18 cellular contexts compared by ENCODE assay signal in genomic region chr7:131016230-131016629, GRCh38.
DNase-seq lines count a peak whose midpoint lies in the region; ATAC-seq and TF ChIP-seq lines count a peak whose summit lies in the region.
"Had no signal": no experiment of that assay in that cellular context is flagged by ENCODE, and none has a peak within 500 bp of the region (broad histone marks: within the 10 kb centered on the region; RNA-seq: fewer than 3 reads in every experiment).

No MANE protein-coding gene starts in this region.

- no peak overlapping the region for H2AFZ ChIP-seq in PC-3 (ENCODE audit: low read length)

- H3K79me2 ChIP-seq in PC-3 (ENCODE audit: low read length): peaks cover 29% of the 10 kb centered on the region

- ATAC-seq in PC-3 (peak; percentile 70), HG03460 (IDR thresholded peaks at IDR 0.05; ENCODE audit: unreplicated experiment) (no peak)
- ATAC-seq in naive thymus-derived CD4-positive, alpha-beta T cell: no peak

- peaks cover 88 to 96% (median 89%) of the 10 kb centered on the region in 3 donors for H3K4me1 Mint-ChIP-seq in CD8-positive, alpha-beta memory T cell
- peaks cover 51 to 96% (median 91%) of the 10 kb centered on the region in 7 donors for H3K4me1 Mint-ChIP-seq in naive thymus-derived CD4-positive, alpha-beta T cell

- no peaks in the 10 kb centered on the region for H3K9me3 ChIP-seq in CD8-positive, alpha-beta memory T cell (ENCODE audit: low read length)
- H3K9me3 ChIP-seq in PC-3 (ENCODE audit: low read length): no peaks in the 10 kb centered on the region
- no peaks in the 10 kb centered on the region for H3K9me3 ChIP-seq in naive thymus-derived CD4-positive, alpha-beta T cell (ENCODE audit: control insufficient read depth in 2 of 3, low read length in 3 of 3)
- H3K9me3 ChIP-seq: BLaER1 had no signal

- H3K4me1 ChIP-seq in CD8-positive, alpha-beta memory T cell (ENCODE audit: insufficient read depth, low read length): peaks cover 69% of the 10 kb centered on the region
- H3K4me1 ChIP-seq in PC-3 (ENCODE audit: insufficient read depth, low read length): peaks cover 32% of the 10 kb centered on the region
- H3K4me1 ChIP-seq in naive thymus-derived CD4-positive, alpha-beta T cell (ENCODE audit: control insufficient read depth in 2 of 2, insufficient read depth in 2 of 2, low read length in 2 of 2): peaks cover 53 to 72% of the 10 kb centered on the region in 2 donors

- peaks cover 0 to 45% (median 4%) of the 10 kb centered on the region in 3 donors for H3K36me3 Mint-ChIP-seq in CD8-positive, alpha-beta memory T cell
- peaks cover 4 to 22% (median 8%) of the 10 kb centered on the region in 5 donors for H3K36me3 Mint-ChIP-seq in naive thymus-derived CD4-positive, alpha-beta T cell
- H3K36me3 Mint-ChIP-seq: brain had no signal

- POLR2A ChIA-PET in CD8-positive, alpha-beta memory T cell (lab: Charles Lee): no interaction called here
- POLR2A ChIA-PET in PC-3 (lab: Charles Lee; ENCODE audit: unreplicated experiment): no interaction called here
- POLR2A ChIA-PET in naive thymus-derived CD4-positive, alpha-beta T cell (lab: Charles Lee): interaction anchor here (0.9 kb wide), 1 partner anchor 26 kb away, joined by 3 read pairs; no protein-coding TSS in a partner anchor

- H3K27ac Mint-ChIP-seq in CD8-positive, alpha-beta memory T cell: peak overlapping the region in 5 of 8 donors; percentile 26 to 73 (median 59)
- peak overlapping the region in 7 of 9 donors; percentile 9 to 73 (median 59) for H3K27ac Mint-ChIP-seq in naive thymus-derived CD4-positive, alpha-beta T cell
- H3K27ac Mint-ChIP-seq: activated naive CD4-positive, alpha-beta T cell treated with anti-CD3 and anti-CD28 coated beads for 36 hours; nephron had no signal

- H3K4me2 ChIP-seq in PC-3 (ENCODE audit: low read length): no peak overlapping the region
- H3K4me2 ChIP-seq: BLaER1 had no signal

- no peaks in the 10 kb centered on the region for H4K20me1 ChIP-seq in PC-3 (ENCODE audit: low read length)

- no peaks in the 10 kb centered on the region for H3K9me2 ChIP-seq in PC-3 (replicated peaks; ENCODE audit: low read length)

- H3K27ac ChIP-seq in CD8-positive, alpha-beta memory T cell (ENCODE audit: low read depth, low read length): no peak overlapping the region
- H3K27ac ChIP-seq in PC-3 (ENCODE audit: low read length): no peak overlapping the region
- no peak overlapping the region for H3K27ac ChIP-seq in naive thymus-derived CD4-positive, alpha-beta T cell (ENCODE audit: low read depth, low read length)
- H3K27ac ChIP-seq: BLaER1 had no signal

- no TSS peak for BruUV-seq in PC-3 (replicated peaks; lab: Mats Ljungman, UMichigan)

- peak overlapping the region in 3 of 7 donors; percentile 9 to 42 (median 15) for H3K4me3 Mint-ChIP-seq in CD8-positive, alpha-beta memory T cell
- peak overlapping the region in 1 of 10 donors; percentile 22 for H3K4me3 Mint-ChIP-seq in naive thymus-derived CD4-positive, alpha-beta T cell
- H3K4me3 Mint-ChIP-seq: activated naive CD4-positive, alpha-beta T cell treated with anti-CD3 and anti-CD28 coated beads for 36 hours; brain; nephron had no signal

- no peaks in the 10 kb centered on the region for H3K36me3 ChIP-seq in CD8-positive, alpha-beta memory T cell (ENCODE audit: insufficient read depth, low read length)
- H3K36me3 ChIP-seq in PC-3 (ENCODE audit: low read depth, low read length): no peaks in the 10 kb centered on the region
- peaks cover 0 to 4% (median 0%) of the 10 kb centered on the region in 3 experiments for H3K36me3 ChIP-seq in naive thymus-derived CD4-positive, alpha-beta T cell (ENCODE audit: control insufficient read depth in 2 of 3, insufficient read depth in 3 of 3, low read length in 3 of 3)
- H3K36me3 ChIP-seq: BLaER1 had no signal

- intact Hi-C loops in PC-3 (cut with micrococcal nuclease): no loop called here
- intact Hi-C loops in naive thymus-derived CD4-positive, alpha-beta T cell (cut with micrococcal nuclease): no loop called here

- H3K4me3 ChIP-seq in CD8-positive, alpha-beta memory T cell (ENCODE audit: low read length): no peak overlapping the region
- no peak overlapping the region for H3K4me3 ChIP-seq in PC-3 (ENCODE audit: low read length)
- no peak overlapping the region for H3K4me3 ChIP-seq in naive thymus-derived CD4-positive, alpha-beta T cell (ENCODE audit: low read length)
- H3K4me3 ChIP-seq: BLaER1 had no signal

- H3K9me3 Mint-ChIP-seq in CD8-positive, alpha-beta memory T cell: peaks cover 0 to 2% (median 0%) of the 10 kb centered on the region in 5 donors
- H3K9me3 Mint-ChIP-seq in naive thymus-derived CD4-positive, alpha-beta T cell: peaks cover 0 to 2% (median 0%) of the 10 kb centered on the region in 11 donors
- H3K9me3 Mint-ChIP-seq: brain, nephron had no signal

- H3F3A ChIP-seq in PC-3 (ENCODE audit: low read length, unreplicated experiment): no peaks in the 10 kb centered on the region

- no peak for TF ChIP-seq CTCF in PC-3 (conservative IDR thresholded peaks at IDR 0.05; ENCODE audit: low read depth, low read length)

- no peak for DNase-seq in CD8-positive, alpha-beta memory T cell
- peak; percentile 59 for DNase-seq in PC-3
- peak; percentile 52 for DNase-seq in dermis blood vessel endothelial cell
- DNase-seq in naive thymus-derived CD4-positive, alpha-beta T cell: no peak
- no peak for DNase-seq in NCI-H2029 treated with DMSO at 0.1 percent for 48 hours (lab: John Stamatoyannopoulos, UW)
- DNase-seq in DMS53 (lab: John Stamatoyannopoulos, UW): no peak
- DNase-seq in NCI-H187 treated with DMSO at 0.1 percent for 48 hours (lab: John Stamatoyannopoulos, UW): no peak
- DNase-seq: activated CD8-positive, alpha-beta memory T cell treated with anti-CD3 and anti-CD28 coated beads for 24 hours; activated naive CD4-positive, alpha-beta T cell treated with anti-CD3 and anti-CD28 coated beads for 36 hours; effector CD8-positive, alpha-beta T cell; NCI-H187; NCI-H524 treated with DMSO at 0.1 percent for 48 hours; stimulated activated CD4-positive, alpha-beta T cell treated with anti-CD3 and anti-CD28 coated beads, Interleukin-15, amount 100 ng/mL, for 24 hours; substantia nigra had no signal

- H3K9ac ChIP-seq in PC-3 (ENCODE audit: low read length): no peak overlapping the region
- H3K9ac ChIP-seq: BLaER1 had no signal

- peaks cover 0 to 2% of the 10 kb centered on the region in 2 donors for H3K27me3 Mint-ChIP-seq in CD8-positive, alpha-beta memory T cell
- no peaks in the 10 kb centered on the region for H3K27me3 Mint-ChIP-seq in naive thymus-derived CD4-positive, alpha-beta T cell
- H3K27me3 Mint-ChIP-seq: brain had no signal

- no peaks in the 10 kb centered on the region for H3K27me3 ChIP-seq in CD8-positive, alpha-beta memory T cell (ENCODE audit: insufficient read depth, low read length, poor library complexity, severe bottlenecking)
- H3K27me3 ChIP-seq in PC-3 (ENCODE audit: low read length): no peaks in the 10 kb centered on the region
- no peaks in the 10 kb centered on the region for H3K27me3 ChIP-seq in naive thymus-derived CD4-positive, alpha-beta T cell (ENCODE audit: control insufficient read depth in 2 of 2, insufficient read depth in 2 of 2, low read length in 2 of 2)
- H3K27me3 ChIP-seq: BLaER1 had no signal

- CTCF ChIA-PET in CD8-positive, alpha-beta memory T cell (lab: Charles Lee): interaction anchor here (0.9 to 1.4 kb wide), 3 partner anchors 11 to 119 kb away, joined by 3 to 4 read pairs (median 3); no protein-coding TSS in a partner anchor
- CTCF ChIA-PET in PC-3 (lab: Charles Lee): interaction anchor here (0.5 to 1.4 kb wide), 2 partner anchors 34 to 50 kb away, joined by 3 to 5 read pairs; no protein-coding TSS in a partner anchor
- CTCF ChIA-PET in naive thymus-derived CD4-positive, alpha-beta T cell (lab: Charles Lee): interaction anchor here (0.7 to 1.2 kb wide), 3 partner anchors 9 to 192 kb away, joined by 3 to 4 read pairs (median 4); no protein-coding TSS in a partner anchor

Comparison
In these comparisons a context has a peak if more than half of its experiments do, and no peak if none do; other contexts are left out.
1. DNase-seq: peak in PC-3 (single experiment) and dermis blood vessel endothelial cell (single experiment); none in CD8-positive, alpha-beta memory T cell (0 of 5), naive thymus-derived CD4-positive, alpha-beta T cell (0 of 9), NCI-H2029 treated with DMSO at 0.1 percent for 48 hours (single experiment), DMS53 (single experiment) and NCI-H187 treated with DMSO at 0.1 percent for 48 hours (single experiment).